In genomic region chr2:187478719-187479118, GRCh38 we compare ENCODE assay signal across 1 cellular context.
TF ChIP-seq lines count a peak whose summit lies in the region.

No MANE protein-coding gene starts in this region.

TF ChIP-seq in IMR-90, 13 proteins besides CTCF, POLR2A, EP300 and RAD21 (continued from another document):
- TF ChIP-seq USF2 (IDR thresholded peaks at IDR 0.05; ENCODE audit: low read depth, low read length) = no peak
TF ChIP-seq in IMR-90: peak in this region for 0.
